In the genomic region with DNA sequence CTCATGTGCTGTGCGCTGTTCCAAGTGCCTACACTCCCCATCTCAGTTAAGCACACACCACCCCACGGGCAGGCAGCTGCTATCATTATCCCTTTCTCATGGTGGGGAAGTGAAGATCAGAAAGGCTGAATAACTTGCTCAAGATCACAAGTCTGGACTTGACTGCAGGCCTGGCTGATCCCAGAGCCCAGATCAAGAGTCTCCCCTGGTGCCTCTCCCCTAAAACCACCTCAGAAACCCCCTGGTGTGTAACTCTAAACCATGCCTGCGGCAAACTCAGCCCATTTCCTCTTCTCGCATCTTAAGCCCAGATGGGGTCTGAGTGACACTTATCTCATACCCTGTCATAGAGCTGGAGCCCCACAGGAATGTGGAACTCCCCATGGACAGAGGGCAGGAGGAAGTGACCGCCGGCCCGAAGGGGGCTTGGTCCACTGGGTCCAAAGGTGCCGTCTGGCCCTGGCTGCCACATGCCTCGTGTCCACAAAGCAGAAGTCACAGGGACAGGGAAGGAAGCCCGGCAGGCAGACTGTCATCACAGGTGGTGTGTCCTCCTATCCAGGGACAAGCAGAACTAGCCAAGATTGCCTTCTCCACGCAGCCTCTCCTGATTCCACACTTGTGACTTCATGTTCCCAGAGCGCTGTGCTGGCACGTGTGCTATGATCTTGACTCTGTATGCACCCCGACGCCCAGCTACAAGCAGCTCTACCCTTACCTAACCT, we compare ENCODE assay signal across 10 cellular contexts.
DNase-seq lines count a peak whose midpoint lies in the region; ATAC-seq and TF ChIP-seq lines count a peak whose summit lies in the region.
"Had no signal": no experiment of that assay in that cellular context is flagged by ENCODE, and none has a peak within 500 bp of the region (broad histone marks: within the 10 kb centered on the region; RNA-seq: fewer than 3 reads in every experiment).

No MANE protein-coding gene starts in this region.

- DNase-seq in activated CD8-positive, alpha-beta memory T cell treated with anti-CD3 and anti-CD28 coated beads for 24 hours = peak; percentile 55
- DNase-seq in activated CD8-positive, alpha-beta memory T cell treated with anti-CD3 and anti-CD28 coated beads, Interleukin-2, amount 10 ng/mL, durations not matched to agents 7 days and 5 days = no peak
- DNase-seq in activated CD8-positive, alpha-beta T cell treated with anti-CD3 and anti-CD28 coated beads, Interleukin-2, amount 10 ng/mL, durations not matched to agents 7 days and 5 days = no peak
- DNase-seq in progenitor cell of endocrine pancreas (ENCODE audit: low spot score, unreplicated experiment) (no peak), Calu3 (no peak), NCI-H2196 treated with DMSO at 0.1 percent for 48 hours (lab: John Stamatoyannopoulos, UW; ENCODE audit: unreplicated experiment) (no peak)

- POLR2A ChIA-PET in activated CD8-positive, alpha-beta T cell treated with anti-CD3 and anti-CD28 coated beads, Interleukin-2, amount 10 ng/mL, durations not matched to agents 7 days and 5 days (lab: Charles Lee) = interaction anchor here (1.1 kb wide), 1 partner anchor 188 kb away, joined by 3 read pairs; no protein-coding TSS in a partner anchor

- peak overlapping the region; percentile 52 for H3K27ac ChIP-seq in thymus (ENCODE audit: low read depth)
- H3K27ac ChIP-seq: A549 had no signal

- no peaks in the 10 kb centered on the region for H3K9me3 ChIP-seq in thymus (ENCODE audit: control insufficient read depth)
- H3K9me3 ChIP-seq: A549 had no signal

- no peaks in the 10 kb centered on the region for H3K4me1 ChIP-seq in thymus (ENCODE audit: control insufficient read depth, insufficient read depth, low read length)
- H3K4me1 ChIP-seq: A549 had no signal

- intact Hi-C loops in Calu3 (cut with micrococcal nuclease; ENCODE audit: unreplicated experiment) = no loop called here

- H3K27ac Mint-ChIP-seq in activated CD8-positive, alpha-beta memory T cell treated with anti-CD3 and anti-CD28 coated beads, Interleukin-2, amount 10 ng/mL, durations not matched to agents 7 days and 5 days = no peak overlapping the region
- no peak overlapping the region for H3K27ac Mint-ChIP-seq in activated CD8-positive, alpha-beta T cell treated with anti-CD3 and anti-CD28 coated beads, Interleukin-2, amount 10 ng/mL, durations not matched to agents 7 days and 5 days
- H3K27ac Mint-ChIP-seq in progenitor cell of endocrine pancreas = no peak overlapping the region
- no peak overlapping the region for H3K27ac Mint-ChIP-seq in Calu3 (ENCODE audit: unreplicated experiment)

- H3K4me3 Mint-ChIP-seq in activated CD8-positive, alpha-beta memory T cell treated with anti-CD3 and anti-CD28 coated beads, Interleukin-2, amount 10 ng/mL, durations not matched to agents 7 days and 5 days = no peak overlapping the region
- H3K4me3 Mint-ChIP-seq in activated CD8-positive, alpha-beta T cell treated with anti-CD3 and anti-CD28 coated beads, Interleukin-2, amount 10 ng/mL, durations not matched to agents 7 days and 5 days = no peak overlapping the region
- no peak overlapping the region for H3K4me3 Mint-ChIP-seq in progenitor cell of endocrine pancreas (ENCODE audit: low read depth)
- no peak overlapping the region for H3K4me3 Mint-ChIP-seq in Calu3 (ENCODE audit: low read depth, unreplicated experiment)
- H3K4me3 Mint-ChIP-seq: IgD-negative memory B cell had no signal

- CTCF ChIA-PET in activated CD8-positive, alpha-beta memory T cell treated with anti-CD3 and anti-CD28 coated beads, Interleukin-2, amount 10 ng/mL, durations not matched to agents 7 days and 5 days (lab: Charles Lee) = no interaction called here
- CTCF ChIA-PET in activated CD8-positive, alpha-beta T cell treated with anti-CD3 and anti-CD28 coated beads, Interleukin-2, amount 10 ng/mL, durations not matched to agents 7 days and 5 days (lab: Charles Lee) = interaction anchor here (2.2 kb wide), 1 partner anchor 8 kb away, joined by 9 read pairs; no protein-coding TSS in a partner anchor
- CTCF ChIA-PET in Calu3 (lab: Charles Lee) = interaction anchor here (1.2 kb wide), 1 partner anchor 8 kb away, joined by 3 read pairs; no protein-coding TSS in a partner anchor

- no TSS peak for BruUV-seq in Calu3 (replicated peaks; lab: Mats Ljungman, UMichigan)

- no peaks in the 10 kb centered on the region for H3K27me3 ChIP-seq in thymus (ENCODE audit: control insufficient read depth, insufficient read depth)

- H3K9me3 Mint-ChIP-seq in activated CD8-positive, alpha-beta memory T cell treated with anti-CD3 and anti-CD28 coated beads, Interleukin-2, amount 10 ng/mL, durations not matched to agents 7 days and 5 days (ENCODE audit: low read depth) = no peaks in the 10 kb centered on the region
- no peaks in the 10 kb centered on the region for H3K9me3 Mint-ChIP-seq in activated CD8-positive, alpha-beta T cell treated with anti-CD3 and anti-CD28 coated beads, Interleukin-2, amount 10 ng/mL, durations not matched to agents 7 days and 5 days (ENCODE audit: insufficient read depth)
- H3K9me3 Mint-ChIP-seq in progenitor cell of endocrine pancreas (ENCODE audit: low read depth) (no peaks in the 10 kb centered on the region), Calu3 (ENCODE audit: low read depth, unreplicated experiment) (no peaks in the 10 kb centered on the region)

- 59% methylated on average over 15 of the region's 15 CpGs for WGBS in thymus

- H3K4me1 Mint-ChIP-seq in activated CD8-positive, alpha-beta memory T cell treated with anti-CD3 and anti-CD28 coated beads, Interleukin-2, amount 10 ng/mL, durations not matched to agents 7 days and 5 days = peaks cover 7% of the 10 kb centered on the region
- H3K4me1 Mint-ChIP-seq in activated CD8-positive, alpha-beta T cell treated with anti-CD3 and anti-CD28 coated beads, Interleukin-2, amount 10 ng/mL, durations not matched to agents 7 days and 5 days (ENCODE audit: low read depth) = peaks cover 11% of the 10 kb centered on the region
- H3K4me1 Mint-ChIP-seq in progenitor cell of endocrine pancreas (ENCODE audit: low read depth) (peaks cover 3% of the 10 kb centered on the region), Calu3 (ENCODE audit: low read depth, unreplicated experiment) (no peaks in the 10 kb centered on the region)

- TF ChIP-seq CTCF in progenitor cell of endocrine pancreas (IDR thresholded peaks at IDR 0.05; ENCODE audit: unreplicated experiment) (no peak), Calu3 (IDR thresholded peaks at IDR 0.05; ENCODE audit: unreplicated experiment) (no peak)

- no peaks in the 10 kb centered on the region for H3K36me3 Mint-ChIP-seq in activated CD8-positive, alpha-beta memory T cell treated with anti-CD3 and anti-CD28 coated beads, Interleukin-2, amount 10 ng/mL, durations not matched to agents 7 days and 5 days
- H3K36me3 Mint-ChIP-seq in activated CD8-positive, alpha-beta T cell treated with anti-CD3 and anti-CD28 coated beads, Interleukin-2, amount 10 ng/mL, durations not matched to agents 7 days and 5 days (ENCODE audit: low read depth) = no peaks in the 10 kb centered on the region
- H3K36me3 Mint-ChIP-seq in progenitor cell of endocrine pancreas (ENCODE audit: insufficient read depth) (no peaks in the 10 kb centered on the region), Calu3 (ENCODE audit: insufficient read depth, unreplicated experiment) (no peaks in the 10 kb centered on the region)

- no peak overlapping the region for H3K4me3 ChIP-seq in thymus (ENCODE audit: low read length)
- H3K4me3 ChIP-seq: A549 had no signal

- ATAC-seq in activated CD8-positive, alpha-beta memory T cell treated with anti-CD3 and anti-CD28 coated beads, Interleukin-2, amount 10 ng/mL, durations not matched to agents 7 days and 5 days = no peak
- ATAC-seq in HG03159 (IDR thresholded peaks at IDR 0.05; ENCODE audit: unreplicated experiment) = peak; percentile 86
- peak; percentile 44 for ATAC-seq in activated CD8-positive, alpha-beta T cell treated with anti-CD3 and anti-CD28 coated beads, Interleukin-2, amount 10 ng/mL, durations not matched to agents 7 days and 5 days
- ATAC-seq: A549 had no signal

- peaks cover 53% of the 10 kb centered on the region for H3K27me3 Mint-ChIP-seq in activated CD8-positive, alpha-beta memory T cell treated with anti-CD3 and anti-CD28 coated beads, Interleukin-2, amount 10 ng/mL, durations not matched to agents 7 days and 5 days
- H3K27me3 Mint-ChIP-seq in activated CD8-positive, alpha-beta T cell treated with anti-CD3 and anti-CD28 coated beads, Interleukin-2, amount 10 ng/mL, durations not matched to agents 7 days and 5 days (ENCODE audit: low read depth) = peaks cover 43% of the 10 kb centered on the region
- H3K27me3 Mint-ChIP-seq in progenitor cell of endocrine pancreas = peaks cover 9% of the 10 kb centered on the region
- H3K27me3 Mint-ChIP-seq in Calu3 (ENCODE audit: unreplicated experiment) = peaks cover 85% of the 10 kb centered on the region

- H3K36me3 ChIP-seq in thymus (ENCODE audit: control insufficient read depth, insufficient read depth) = no peaks in the 10 kb centered on the region
